Comparison of ENCODE assay signal across 9 cellular contexts in genomic region chr7:2109936-2110585, GRCh38.
DNase-seq lines count a peak whose midpoint lies in the region; ATAC-seq, FAIRE-seq and TF ChIP-seq lines count a peak whose summit lies in the region.
"Had no signal": no experiment of that assay in that cellular context is flagged by ENCODE, and none has a peak within 500 bp of the region (broad histone marks: within the 10 kb centered on the region; RNA-seq: fewer than 3 reads in every experiment).

No MANE protein-coding gene starts in this region.

- H2BK120ac ChIP-seq in mesendoderm (ENCODE audit: low read depth, low read length): no peak overlapping the region

- H3K36me3 ChIP-seq in RWPE2 (ENCODE audit: low read depth): no peaks in the 10 kb centered on the region
- H3K36me3 ChIP-seq in astrocyte (ENCODE audit: insufficient read depth, low read length): no peaks in the 10 kb centered on the region
- no peaks in the 10 kb centered on the region for H3K36me3 ChIP-seq in mesendoderm (ENCODE audit: control insufficient read depth, insufficient read depth, low read length)

- H3K9me3 Mint-ChIP-seq in astrocyte (ENCODE audit: unreplicated experiment): no peaks in the 10 kb centered on the region

- H3K79me1 ChIP-seq in mesendoderm (ENCODE audit: low read length): peaks cover 2% of the 10 kb centered on the region

- peaks cover 17% of the 10 kb centered on the region for H3K79me2 ChIP-seq in astrocyte (ENCODE audit: insufficient read depth, low read length)
- H3K79me2 ChIP-seq in mesendoderm (ENCODE audit: control insufficient read depth, insufficient read depth, low read length): no peaks in the 10 kb centered on the region

- H3K27ac ChIP-seq in RWPE2 (ENCODE audit: poor library complexity, severe bottlenecking): peak overlapping the region; percentile 11
- H3K27ac ChIP-seq in astrocyte (ENCODE audit: low read depth, low read length): peak overlapping the region; percentile 94
- H3K27ac ChIP-seq in mesendoderm (ENCODE audit: low read depth, low read length): no peak overlapping the region

- H3K9me3 ChIP-seq in RWPE2 (ENCODE audit: severe bottlenecking) (no peaks in the 10 kb centered on the region), astrocyte (ENCODE audit: insufficient read depth, low read depth, low read length) (no peaks in the 10 kb centered on the region)

- no peaks in the 10 kb centered on the region for H4K20me1 ChIP-seq in astrocyte (ENCODE audit: insufficient read depth, low read length)

- peak overlapping the region; percentile 92 for H3K27ac Mint-ChIP-seq in astrocyte (ENCODE audit: unreplicated experiment)

- TF ChIP-seq CTCF in RWPE2 (IDR thresholded peaks at IDR 0.05; ENCODE audit: poor library complexity, severe bottlenecking) (no peak), astrocyte (IDR thresholded peaks at IDR 0.05; ENCODE audit: insufficient read depth, low read depth, low read length) (no peak)

- H2BK15ac ChIP-seq in mesendoderm (replicated peaks; ENCODE audit: low read depth): no peak overlapping the region

- H4K5ac ChIP-seq in mesendoderm (ENCODE audit: low read length): no peak overlapping the region

- no peak overlapping the region for H3K56ac ChIP-seq in mesendoderm (ENCODE audit: low read length)

- H3K23ac ChIP-seq in mesendoderm (ENCODE audit: low read length): no peak overlapping the region

- peak overlapping the region; percentile 55 for H3K9ac ChIP-seq in astrocyte (ENCODE audit: low read length)
- H3K9ac ChIP-seq in mesendoderm (ENCODE audit: low read length): no peak overlapping the region

- peak; percentile 92 for FAIRE-seq in astrocyte (lab: Jason Lieb, UNC)

- H3K4me3 Mint-ChIP-seq in astrocyte (ENCODE audit: unreplicated experiment): peak overlapping the region; percentile 41

- H2BK5ac ChIP-seq in mesendoderm (ENCODE audit: low read length): no peak overlapping the region

- no CpG with 5 or more reads among the region's 28 CpGs for WGBS in mesendoderm (ENCODE audit: extremely low coverage, insufficient coverage, low lambda C conversion rate)

- H3K4me3 ChIP-seq in RWPE2 (ENCODE audit: severe bottlenecking) (no peak overlapping the region), astrocyte (ENCODE audit: insufficient read depth, low read depth, low read length) (no peak overlapping the region), mesendoderm (ENCODE audit: low read length) (no peak overlapping the region)

- no peak overlapping the region for H3K4ac ChIP-seq in mesendoderm (ENCODE audit: low read depth, low read length)

- no peak overlapping the region for H4K8ac ChIP-seq in mesendoderm (ENCODE audit: low read depth, low read length)

- no peaks in the 10 kb centered on the region for H3K27me3 Mint-ChIP-seq in astrocyte (ENCODE audit: low read depth, unreplicated experiment)

- H3K36me3 Mint-ChIP-seq in astrocyte (ENCODE audit: low read depth, unreplicated experiment): peaks cover 13% of the 10 kb centered on the region

- H3K18ac ChIP-seq in mesendoderm (ENCODE audit: low read length): no peak overlapping the region

- H2AFZ ChIP-seq in astrocyte (ENCODE audit: low read depth, low read length): no peak overlapping the region

- H2AK5ac ChIP-seq in mesendoderm (ENCODE audit: low read length): no peak overlapping the region

- H3K27me3 ChIP-seq in RWPE2 (ENCODE audit: insufficient read depth, poor library complexity, severe bottlenecking) (no peaks in the 10 kb centered on the region), astrocyte (ENCODE audit: insufficient read depth, low read length) (no peaks in the 10 kb centered on the region), mesendoderm (ENCODE audit: insufficient read depth, low read length, poor library complexity) (no peaks in the 10 kb centered on the region)

- ATAC-seq in RWPE2 (ENCODE audit: low read depth) (peak; percentile 86), HG03460 (IDR thresholded peaks at IDR 0.05; ENCODE audit: unreplicated experiment) (no peak)

- peak overlapping the region; percentile 72 for H3K4me2 ChIP-seq in astrocyte (ENCODE audit: low read length)
- no peak overlapping the region for H3K4me2 ChIP-seq in mesendoderm (ENCODE audit: low read length)

- H3K4me1 ChIP-seq in RWPE2 (ENCODE audit: insufficient read depth, poor library complexity, severe bottlenecking) (peaks cover 23% of the 10 kb centered on the region), astrocyte (ENCODE audit: insufficient read depth, low read length) (peaks cover 68% of the 10 kb centered on the region), mesendoderm (ENCODE audit: control insufficient read depth, low read depth, low read length) (no peaks in the 10 kb centered on the region)

- DNase-seq in activated effector memory CD4-positive, alpha-beta T cell treated with anti-CD3 and anti-CD28 coated beads, Interleukin-2, amount 50 U/mL, for 16 hours: peak; percentile 77
- DNase-seq in activated effector memory CD4-positive, alpha-beta T cell treated with Interleukin-2 at 50 U/mL for 16 hours: no peak
- no peak for DNase-seq in RWPE2 (ENCODE audit: low spot score)
- DNase-seq in astrocyte (ENCODE audit: low read depth): peak; percentile 97
- peak; percentile 32 for DNase-seq in mesendoderm
- DNase-seq in stromal cell of bone marrow (ENCODE audit: low read depth): peak; percentile 93
- no peak for DNase-seq in ureter (ENCODE audit: low spot score)
- DNase-seq: DND-41 had no signal

- H3K4me1 Mint-ChIP-seq in astrocyte (ENCODE audit: low read depth, unreplicated experiment): peaks cover 43% of the 10 kb centered on the region

Comparison
In these comparisons a context has a peak if more than half of its experiments do, and no peak if none do; other contexts are left out.
1. DNase-seq: peak in activated effector memory CD4-positive, alpha-beta T cell treated with anti-CD3 and anti-CD28 coated beads, Interleukin-2, amount 50 U/mL, for 16 hours (single experiment), astrocyte (single experiment), mesendoderm (single experiment) and stromal cell of bone marrow (single experiment); none in activated effector memory CD4-positive, alpha-beta T cell treated with Interleukin-2 at 50 U/mL for 16 hours (single experiment), RWPE2 (single experiment) and ureter (single experiment).